Comparison of ENCODE assay signal across 8 cellular contexts in genomic region chr19:35509018-35509652, GRCh38.
DNase-seq lines count a peak whose midpoint lies in the region; ATAC-seq lines count a peak whose summit lies in the region.

No MANE protein-coding gene starts in this region.

- peak in 2 of 3 experiments; percentile 30 to 54 for DNase-seq in NCI-H1417 (lab: John Stamatoyannopoulos, UW)
- DNase-seq in NCI-H1417 treated with DMSO at 0.1 percent for 48 hours (lab: John Stamatoyannopoulos, UW), result no peak
- peak; percentile 17 for DNase-seq in activated CD4-positive, alpha-beta T cell treated with anti-CD3 and anti-CD28 coated beads, Interleukin-2, amount 50 U/mL, for 1 hour
- peak in 39 of 42 donors; percentile 30 to 90 (median 61) for DNase-seq in head of caudate nucleus
- peak; percentile 46 for DNase-seq in stimulated activated CD4-positive, alpha-beta T cell treated with anti-CD3 and anti-CD28 coated beads, Interleukin-1b, Interleukin-23, amount 100 ng/mL, for 48 hours
- DNase-seq in NCI-H2107 (lab: John Stamatoyannopoulos, UW), result no peak

- ATAC-seq in HG02678 (IDR thresholded peaks at IDR 0.05; ENCODE audit: unreplicated experiment), result no peak
- ATAC-seq in GM19324 (IDR thresholded peaks at IDR 0.05; ENCODE audit: low FRiP score, unreplicated experiment), result no peak

- intact Hi-C loops in head of caudate nucleus (cut with DNase I), result no loop called here

Comparison
In these comparisons a context has a peak if more than half of its experiments do, and no peak if none do; other contexts are left out.
1. DNase-seq: peak in NCI-H1417 (2 of 3), activated CD4-positive, alpha-beta T cell treated with anti-CD3 and anti-CD28 coated beads, Interleukin-2, amount 50 U/mL, for 1 hour (single experiment), head of caudate nucleus (39 of 42) and stimulated activated CD4-positive, alpha-beta T cell treated with anti-CD3 and anti-CD28 coated beads, Interleukin-1b, Interleukin-23, amount 100 ng/mL, for 48 hours (single experiment); none in NCI-H1417 treated with DMSO at 0.1 percent for 48 hours (single experiment) and NCI-H2107 (single experiment).